Comparison of ENCODE assay signal across 1 cellular context in genomic region chr5:173743641-173744343, GRCh38.
TF ChIP-seq lines count a peak whose summit lies in the region.

No MANE protein-coding gene starts in this region.

TF ChIP-seq in GM12878, 131 proteins besides CTCF, POLR2A, EP300 and RAD21 (continued from another document):
- TF ChIP-seq BMI1 (IDR thresholded peaks at IDR 0.05; ENCODE audit: borderline replicate concordance) = peak; percentile 44; the same call in 1 of the 2 replicates
